8 cellular contexts compared by ENCODE assay signal in the genomic region with DNA sequence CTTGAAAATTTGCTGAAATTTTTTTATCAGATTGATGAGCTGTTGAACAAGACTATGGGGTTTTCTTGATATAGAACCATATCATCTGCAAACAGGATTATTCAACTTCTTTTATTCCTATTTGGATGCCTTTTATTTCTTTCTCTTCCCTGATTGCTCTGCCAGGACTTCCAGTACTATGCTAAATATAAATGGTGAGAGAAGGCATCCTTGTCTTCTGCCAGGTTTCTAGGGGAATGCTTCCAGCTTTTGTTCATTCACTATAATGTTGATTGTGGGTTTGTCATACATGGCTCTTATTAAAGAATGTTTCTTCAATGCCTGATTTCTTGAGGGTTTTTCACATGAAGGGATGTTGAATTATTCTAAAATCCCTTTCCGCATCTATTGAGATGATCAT.
"Had no signal": no experiment of that assay in that cellular context is flagged by ENCODE, and none has a peak within 500 bp of the region (broad histone marks: within the 10 kb centered on the region; RNA-seq: fewer than 3 reads in every experiment).

No MANE protein-coding gene starts in this region.

- H3K4me1 ChIP-seq: HAP-1 had no signal

- DNase-seq: GM23248, GOT3, H7, HFFc6 had no signal

- H3K4me3 ChIP-seq: GM23248, HAP-1 had no signal

- FAIRE-seq: HepG2 had no signal

- H3K9me3 ChIP-seq: HAP-1 had no signal

- H3K27ac ChIP-seq: GM23248, HL-60 had no signal

- H3K36me3 ChIP-seq: HAP-1 had no signal

- ATAC-seq: HCT116, HepG2 had no signal
